Comparison of ENCODE assay signal across 17 cellular contexts in the genomic region with DNA sequence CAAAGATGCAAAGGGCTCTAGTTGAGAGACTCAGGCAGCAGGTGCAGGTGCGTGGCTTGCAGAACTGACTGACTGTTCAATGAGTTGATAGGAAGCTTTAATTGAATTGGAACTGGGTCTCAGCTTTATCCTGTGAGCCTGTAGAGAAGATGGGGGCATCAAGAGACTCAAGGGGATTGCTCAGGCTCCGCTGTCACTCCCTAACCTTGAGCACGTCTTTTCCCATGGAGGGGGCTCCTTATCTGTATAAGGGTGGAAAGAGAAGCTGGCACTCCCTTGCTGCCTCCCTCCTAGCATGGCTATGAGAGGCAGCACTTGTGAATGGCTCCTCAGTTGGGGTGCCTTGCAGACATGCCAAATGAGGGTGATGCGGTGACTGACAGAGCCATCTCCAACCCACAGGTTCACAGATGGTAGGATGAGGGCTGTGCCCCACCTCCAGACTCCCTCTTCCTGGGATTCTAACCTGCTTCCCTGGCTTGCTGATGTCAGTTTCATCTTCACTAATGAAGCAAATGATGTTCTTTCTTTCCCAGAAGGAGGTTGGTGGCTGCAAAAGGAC. TPM values are rescaled to one million over a fixed set of nuclear protein-coding genes. Genes with fewer than 3 reads are reported as not detected.
DNase-seq lines count a peak whose midpoint lies in the region; ATAC-seq and TF ChIP-seq lines count a peak whose summit lies in the region.
"Had no signal": no experiment of that assay in that cellular context is flagged by ENCODE, and none has a peak within 500 bp of the region (broad histone marks: within the 10 kb centered on the region; RNA-seq: fewer than 3 reads in every experiment).

No MANE protein-coding gene starts in this region.

- peaks cover 6% of the 10 kb centered on the region for H3K4me1 Mint-ChIP-seq in activated CD8-positive, alpha-beta memory T cell treated with anti-CD3 and anti-CD28 coated beads, Interleukin-2, amount 10 ng/mL, durations not matched to agents 7 days and 5 days
- H3K4me1 Mint-ChIP-seq in natural killer cell treated with Interleukin-12 subunit alpha and Interleukin-12 subunit beta and Interleukin-15 and Interleukin-18, amount 100 ng/mL, for 72 hours (ENCODE audit: low read depth in 2 of 2): peaks cover 0 to 3% of the 10 kb centered on the region in 2 donors

- H3K9ac ChIP-seq in trophoblast cell (ENCODE audit: low read length): no peak overlapping the region
- H3K9ac ChIP-seq: BLaER1 had no signal

- H3K4me3 Mint-ChIP-seq in activated CD8-positive, alpha-beta memory T cell treated with anti-CD3 and anti-CD28 coated beads, Interleukin-2, amount 10 ng/mL, durations not matched to agents 7 days and 5 days: no peak overlapping the region
- H3K4me3 Mint-ChIP-seq in natural killer cell treated with Interleukin-12 subunit alpha and Interleukin-12 subunit beta and Interleukin-15 and Interleukin-18, amount 100 ng/mL, for 72 hours: no peak overlapping the region
- H3K4me3 Mint-ChIP-seq: CD8-positive, alpha-beta T cell; HFFc6 had no signal

- no peak overlapping the region for H2BK120ac ChIP-seq in trophoblast cell (ENCODE audit: insufficient read depth, low read length, poor library complexity)

- no peaks in the 10 kb centered on the region for H3K79me1 ChIP-seq in trophoblast cell (ENCODE audit: low read length)

- H3K4me2 ChIP-seq in trophoblast cell (ENCODE audit: low read length): no peak overlapping the region
- H3K4me2 ChIP-seq: BLaER1 had no signal

- H3K4me1 ChIP-seq in right atrium auricular region: no peaks in the 10 kb centered on the region
- H3K4me1 ChIP-seq in trophoblast cell (ENCODE audit: control insufficient read depth in 1 of 2, insufficient read depth in 2 of 2, low read length in 2 of 2): no peaks in the 10 kb centered on the region
- H3K4me1 ChIP-seq: BLaER1 had no signal

- no peak overlapping the region for H3K14ac ChIP-seq in trophoblast cell (ENCODE audit: low read length)

- no peaks in the 10 kb centered on the region for H3K36me3 Mint-ChIP-seq in activated CD8-positive, alpha-beta memory T cell treated with anti-CD3 and anti-CD28 coated beads, Interleukin-2, amount 10 ng/mL, durations not matched to agents 7 days and 5 days
- peaks cover 5% of the 10 kb centered on the region for H3K36me3 Mint-ChIP-seq in natural killer cell treated with Interleukin-12 subunit alpha and Interleukin-12 subunit beta and Interleukin-15 and Interleukin-18, amount 100 ng/mL, for 72 hours
- H3K36me3 Mint-ChIP-seq: CD8-positive, alpha-beta T cell had no signal

- CTCF ChIA-PET in activated CD8-positive, alpha-beta memory T cell treated with anti-CD3 and anti-CD28 coated beads, Interleukin-2, amount 10 ng/mL, durations not matched to agents 7 days and 5 days (lab: Charles Lee): no interaction called here

- H2BK5ac ChIP-seq in trophoblast cell (ENCODE audit: low read depth, low read length, poor library complexity): no peak overlapping the region

- no peak for TF ChIP-seq POLR2A in erythroblast (IDR thresholded peaks at IDR 0.05; ENCODE audit: low read length)

- intact Hi-C loops in left cardiac atrium (cut with DNase I): no loop called here

- H4K12ac ChIP-seq in trophoblast cell (ENCODE audit: low read depth, low read length): peak overlapping the region; percentile 37

- H4K91ac ChIP-seq in trophoblast cell (ENCODE audit: low read depth, low read length): no peak overlapping the region

- peaks cover 26% of the 10 kb centered on the region for H3K27me3 Mint-ChIP-seq in activated CD8-positive, alpha-beta memory T cell treated with anti-CD3 and anti-CD28 coated beads, Interleukin-2, amount 10 ng/mL, durations not matched to agents 7 days and 5 days
- H3K27me3 Mint-ChIP-seq in natural killer cell treated with Interleukin-12 subunit alpha and Interleukin-12 subunit beta and Interleukin-15 and Interleukin-18, amount 100 ng/mL, for 72 hours: peaks cover 10 to 19% of the 10 kb centered on the region in 2 donors

- H3K18ac ChIP-seq in trophoblast cell (ENCODE audit: low read length): no peak overlapping the region

- H3K27ac ChIP-seq in right atrium auricular region (no peak overlapping the region), trophoblast cell (ENCODE audit: low read depth, low read length) (no peak overlapping the region)
- H3K27ac ChIP-seq: BLaER1 had no signal

- ATAC-seq in activated CD8-positive, alpha-beta memory T cell treated with anti-CD3 and anti-CD28 coated beads, Interleukin-2, amount 10 ng/mL, durations not matched to agents 7 days and 5 days: no peak
- ATAC-seq in left cardiac atrium (no peak), GM21390 (IDR thresholded peaks at IDR 0.05; ENCODE audit: unreplicated experiment) (no peak)
- ATAC-seq in natural killer cell treated with Interleukin-12 subunit alpha and Interleukin-12 subunit beta and Interleukin-15 and Interleukin-18, amount 100 ng/mL, for 72 hours: no peak
- ATAC-seq: CD8-positive, alpha-beta T cell; HCT116 had no signal

- no peaks in the 10 kb centered on the region for H3K79me2 ChIP-seq in trophoblast cell (ENCODE audit: control insufficient read depth, insufficient read depth, low read length, poor library complexity)

- H3K36me3 ChIP-seq in right atrium auricular region (no peaks in the 10 kb centered on the region), trophoblast cell (ENCODE audit: control insufficient read depth in 1 of 2, insufficient read depth in 2 of 2, low read length in 2 of 2) (no peaks in the 10 kb centered on the region)
- H3K36me3 ChIP-seq: BLaER1 had no signal

- H3K9me3 Mint-ChIP-seq in activated CD8-positive, alpha-beta memory T cell treated with anti-CD3 and anti-CD28 coated beads, Interleukin-2, amount 10 ng/mL, durations not matched to agents 7 days and 5 days (ENCODE audit: low read depth): no peaks in the 10 kb centered on the region
- peaks cover 3% of the 10 kb centered on the region for H3K9me3 Mint-ChIP-seq in natural killer cell treated with Interleukin-12 subunit alpha and Interleukin-12 subunit beta and Interleukin-15 and Interleukin-18, amount 100 ng/mL, for 72 hours

- no peak for TF ChIP-seq CTCF in right atrium auricular region (IDR thresholded peaks at IDR 0.05)

- H3K27me3 ChIP-seq in right atrium auricular region (no peaks in the 10 kb centered on the region), trophoblast cell (ENCODE audit: insufficient read depth, low read length) (no peaks in the 10 kb centered on the region)
- H3K27me3 ChIP-seq: BLaER1 had no signal

- no peak overlapping the region for H2BK12ac ChIP-seq in trophoblast cell (ENCODE audit: low read length)

- no peak overlapping the region for H4K8ac ChIP-seq in trophoblast cell (ENCODE audit: low read depth, low read length)

- no CpG with 5 or more reads among the region's 4 CpGs for WGBS in trophoblast cell (ENCODE audit: extremely low coverage, insufficient coverage, insufficient read length)

- no peak overlapping the region for H2AK5ac ChIP-seq in trophoblast cell (ENCODE audit: low read length)

- DNase-seq in activated CD8-positive, alpha-beta memory T cell treated with anti-CD3 and anti-CD28 coated beads, Interleukin-2, amount 50 U/mL, for 48 hours: peak; percentile 37
- no peak for DNase-seq in activated CD8-positive, alpha-beta memory T cell treated with anti-CD3 and anti-CD28 coated beads, Interleukin-2, amount 10 ng/mL, durations not matched to agents 7 days and 5 days
- DNase-seq in right atrium auricular region (ENCODE audit: low spot score) (peak; percentile 38), left cardiac atrium (no peak), trophoblast cell (no peak), erythroblast (lab: John Stamatoyannopoulos, UW) (no peak)
- no peak for DNase-seq in natural killer cell treated with Interleukin-12 subunit alpha and Interleukin-12 subunit beta and Interleukin-15 and Interleukin-18, amount 100 ng/mL, for 72 hours (ENCODE audit: low spot score)
- DNase-seq: 8988T; Calu3; CD8-positive, alpha-beta T cell; GF-D8; GOT3; H7; HFFc6 had no signal

- H3K4me3 ChIP-seq in right atrium auricular region: no peak overlapping the region
- H3K4me3 ChIP-seq in trophoblast cell (ENCODE audit: low read depth, low read length): no peak overlapping the region
- H3K4me3 ChIP-seq: BLaER1 had no signal

- no peaks in the 10 kb centered on the region for H3K9me3 ChIP-seq in right atrium auricular region
- peaks cover 2% of the 10 kb centered on the region for H3K9me3 ChIP-seq in trophoblast cell (ENCODE audit: insufficient read depth, low read depth, low read length)

- H3K4ac ChIP-seq in trophoblast cell (ENCODE audit: low read depth, low read length): no peak overlapping the region

- no peak overlapping the region for H3K23ac ChIP-seq in trophoblast cell (ENCODE audit: low read length)

- H3K27ac Mint-ChIP-seq in activated CD8-positive, alpha-beta memory T cell treated with anti-CD3 and anti-CD28 coated beads, Interleukin-2, amount 10 ng/mL, durations not matched to agents 7 days and 5 days: no peak overlapping the region
- no peak overlapping the region for H3K27ac Mint-ChIP-seq in natural killer cell treated with Interleukin-12 subunit alpha and Interleukin-12 subunit beta and Interleukin-15 and Interleukin-18, amount 100 ng/mL, for 72 hours
- H3K27ac Mint-ChIP-seq: CD8-positive, alpha-beta T cell; HFFc6 had no signal

- H2AFZ ChIP-seq in trophoblast cell (ENCODE audit: insufficient read depth, low read length, poor library complexity): no peak overlapping the region

RNA-seq across cellular contexts. Expression of gene PLEKHA1, which starts 12.4 kb away (rescaled TPM):
- total RNA-seq in activated CD8-positive, alpha-beta memory T cell treated with anti-CD3 and anti-CD28 coated beads, Interleukin-2, amount 10 ng/mL, durations not matched to agents 7 days and 5 days: 1 to 10 TPM; 5.3 to 7.2 TPM
- total RNA-seq in right atrium auricular region (10 to 100 TPM; 28.9 to 31.6 TPM), left cardiac atrium (10 to 100 TPM; 32.1 to 37.8 TPM)
- 22.8 and 23.3 TPM in 2 replicates for polyA plus RNA-seq in trophoblast cell (2013)
- total RNA-seq in natural killer cell treated with Interleukin-12 subunit alpha and Interleukin-12 subunit beta and Interleukin-15 and Interleukin-18, amount 100 ng/mL, for 72 hours: 1 to 10 TPM; 4.4 to 7.9 TPM

Comparison
In these comparisons a context has a peak if more than half of its experiments do, and no peak if none do; other contexts are left out.
1. DNase-seq: peak in activated CD8-positive, alpha-beta memory T cell treated with anti-CD3 and anti-CD28 coated beads, Interleukin-2, amount 50 U/mL, for 48 hours (single experiment) and right atrium auricular region (single experiment); none in activated CD8-positive, alpha-beta memory T cell treated with anti-CD3 and anti-CD28 coated beads, Interleukin-2, amount 10 ng/mL, durations not matched to agents 7 days and 5 days (single experiment), left cardiac atrium (single experiment), trophoblast cell (0 of 2), erythroblast (0 of 2) and natural killer cell treated with Interleukin-12 subunit alpha and Interleukin-12 subunit beta and Interleukin-15 and Interleukin-18, amount 100 ng/mL, for 72 hours (single experiment).